In genomic region chr1:244864253-244865027, GRCh38 we compare ENCODE assay signal across 8 cellular contexts. TPM values are rescaled to one million over a fixed set of nuclear protein-coding genes. Genes with fewer than 3 reads are reported as not detected.
DNase-seq lines count a peak whose midpoint lies in the region; ATAC-seq and TF ChIP-seq lines count a peak whose summit lies in the region.

TSS of gene HNRNPU (minus strand) at chr1:244864543. CDS start at chr1:244864307, 236 bp downstream.

- no peaks in the 10 kb centered on the region for H3K9me3 Mint-ChIP-seq in endothelial cell (ENCODE audit: unreplicated experiment)

- H3K27ac Mint-ChIP-seq in endothelial cell (ENCODE audit: unreplicated experiment) = peak within 1 kb of the TSS; percentile 97

- DNase-seq in DMS 273 treated with DMSO at 0.1 percent for 48 hours (lab: John Stamatoyannopoulos, UW) = peak; percentile 92
- peak; percentile 84 for DNase-seq in HuH-7.5 (ENCODE audit: low spot score)
- peak; percentile 97 for DNase-seq in activated CD8-positive, alpha-beta memory T cell treated with anti-CD3 and anti-CD28 coated beads, Interleukin-2, amount 50 U/mL, for 48 hours
- peak; percentile 96 for DNase-seq in endothelial cell (ENCODE audit: low spot score)
- peak; percentile 99 for DNase-seq in midbrain (lab: John Stamatoyannopoulos, UW)
- DNase-seq in stimulated activated CD8-positive, alpha-beta memory T cell treated with anti-CD3 and anti-CD28 coated beads, Interleukin-2, amount 100 ng/mL, for 1 hour (ENCODE audit: low read depth in 2 of 2) = peak; percentile 94 to 95

- peaks cover 24% of the 10 kb centered on the region for H3K27me3 Mint-ChIP-seq in endothelial cell (ENCODE audit: unreplicated experiment)

- H3K4me3 ChIP-seq in OCI-LY3 (ENCODE audit: low read length) = peak within 1 kb of the TSS; percentile 93

- peak within 1 kb of the TSS; percentile 100 for H3K9ac ChIP-seq in OCI-LY3 (ENCODE audit: low read length)

- peak within 1 kb of the TSS; percentile 100 for H3K4me2 ChIP-seq in OCI-LY3 (ENCODE audit: low read length)

- peak within 1 kb of the TSS; percentile 92 for H3K27ac ChIP-seq in OCI-LY3 (ENCODE audit: low read length)

- no peaks in the 10 kb centered on the region for H3K27me3 ChIP-seq in OCI-LY3 (ENCODE audit: low read depth, low read length)

- peaks cover 42% of the 10 kb centered on the region for H3K36me3 ChIP-seq in OCI-LY3 (replicated peaks; ENCODE audit: low read depth, low read length)

- peaks cover 60% of the 10 kb centered on the region for H3K79me2 ChIP-seq in OCI-LY3 (ENCODE audit: low read length)

- H3K4me1 Mint-ChIP-seq in endothelial cell (ENCODE audit: unreplicated experiment) = peaks cover 45% of the 10 kb centered on the region

- TF ChIP-seq CTCF in OCI-LY3 (IDR thresholded peaks at IDR 0.05; ENCODE audit: low read depth, low read length) (peak; percentile 16; the same call in 1 of the 2 replicates), endothelial cell (IDR thresholded peaks at IDR 0.05; ENCODE audit: unreplicated experiment) (peak; percentile 36)

- peak; percentile 68 for ATAC-seq in GM21515 (IDR thresholded peaks at IDR 0.05; ENCODE audit: unreplicated experiment)

- peaks cover 36% of the 10 kb centered on the region for H3K4me1 ChIP-seq in OCI-LY3 (ENCODE audit: low read length)

- H3K36me3 Mint-ChIP-seq in endothelial cell (ENCODE audit: low read depth, unreplicated experiment) = peaks cover 32% of the 10 kb centered on the region

- peaks cover 34% of the 10 kb centered on the region for H4K20me1 ChIP-seq in OCI-LY3 (ENCODE audit: insufficient read depth, low read length)

- no peaks in the 10 kb centered on the region for H3K9me3 ChIP-seq in OCI-LY3 (ENCODE audit: insufficient read depth, low read length)

- H2AFZ ChIP-seq in OCI-LY3 (ENCODE audit: low read depth, low read length) = peak within 1 kb of the TSS; percentile 75

- peak within 1 kb of the TSS; percentile 93 for H3K4me3 Mint-ChIP-seq in endothelial cell (ENCODE audit: unreplicated experiment)

RNA-seq across cellular contexts. Expression of gene HNRNPU, which starts in this region (rescaled TPM):
- 381 TPM for total RNA-seq in endothelial cell (ENCODE audit: unreplicated experiment)

Comparison
In these comparisons a context has a peak if more than half of its experiments do, and no peak if none do; other contexts are left out.
1. Peak in every context shown above with its lines: DNase-seq, ATAC-seq, H3K4me3 ChIP-seq and H3K27ac ChIP-seq.